In genomic region chr22:30998329-30998728, GRCh38 we compare ENCODE assay signal across 23 cellular contexts.
"Had no signal": no experiment of that assay in that cellular context is flagged by ENCODE, and none has a peak within 500 bp of the region (broad histone marks: within the 10 kb centered on the region; RNA-seq: fewer than 3 reads in every experiment).

No MANE protein-coding gene starts in this region.

- H3K27ac ChIP-seq: colonic mucosa, dorsolateral prefrontal cortex, testis, uterus had no signal

- H3K36me3 ChIP-seq: colonic mucosa, uterus had no signal

- H3K4me3 ChIP-seq: colonic mucosa, dorsolateral prefrontal cortex, testis, uterus had no signal

- H3K4me1 ChIP-seq: colonic mucosa, uterus had no signal

- H3K27me3 ChIP-seq: colonic mucosa, dorsolateral prefrontal cortex, testis, uterus had no signal

- DNase-seq: activated B cell treated with CpG ODN at 0.5 μM for 24 hours; activated CD4-positive, alpha-beta T cell treated with anti-CD3 and anti-CD28 coated beads for 36 hours; activated CD4-positive, alpha-beta T cell treated with anti-CD3 and anti-CD28 coated beads, Interleukin-2, amount 50 U/mL, for 4 hours; activated CD8-positive, alpha-beta memory T cell treated with anti-CD3 and anti-CD28 coated beads for 24 hours; activated CD8-positive, alpha-beta memory T cell treated with anti-CD3 and anti-CD28 coated beads, Interleukin-2, amount 50 U/mL, for 4 hours; activated naive CD4-positive, alpha-beta T cell treated with Interleukin-2 at 50 U/mL for 16 hours; activated naive CD8-positive, alpha-beta T cell treated with anti-CD3 and anti-CD28 coated beads for 36 hours; activated T-cell treated with anti-CD3 and anti-CD28 coated beads, Interleukin-2, amount 50 U/mL, for 4 hours; colonic mucosa; dorsolateral prefrontal cortex; effector memory CD8-positive, alpha-beta T cell; foreskin melanocyte; hippocampal formation; occipital lobe; posterior cingulate gyrus; small intestine; stimulated activated CD4-positive, alpha-beta T cell treated with anti-CD3 and anti-CD28 coated beads, Interleukin-15, amount 100 ng/mL, for 24 hours; stimulated activated CD4-positive, alpha-beta T cell treated with anti-CD3 and anti-CD28 coated beads, Interleukin-2, amount 100 ng/mL, for 48 hours; stimulated activated naive CD4-positive, alpha-beta T cell; T-helper 9 cell; testis; trophoblast cell; uterus had no signal
